8 cellular contexts compared by ENCODE assay signal in the genomic region with DNA sequence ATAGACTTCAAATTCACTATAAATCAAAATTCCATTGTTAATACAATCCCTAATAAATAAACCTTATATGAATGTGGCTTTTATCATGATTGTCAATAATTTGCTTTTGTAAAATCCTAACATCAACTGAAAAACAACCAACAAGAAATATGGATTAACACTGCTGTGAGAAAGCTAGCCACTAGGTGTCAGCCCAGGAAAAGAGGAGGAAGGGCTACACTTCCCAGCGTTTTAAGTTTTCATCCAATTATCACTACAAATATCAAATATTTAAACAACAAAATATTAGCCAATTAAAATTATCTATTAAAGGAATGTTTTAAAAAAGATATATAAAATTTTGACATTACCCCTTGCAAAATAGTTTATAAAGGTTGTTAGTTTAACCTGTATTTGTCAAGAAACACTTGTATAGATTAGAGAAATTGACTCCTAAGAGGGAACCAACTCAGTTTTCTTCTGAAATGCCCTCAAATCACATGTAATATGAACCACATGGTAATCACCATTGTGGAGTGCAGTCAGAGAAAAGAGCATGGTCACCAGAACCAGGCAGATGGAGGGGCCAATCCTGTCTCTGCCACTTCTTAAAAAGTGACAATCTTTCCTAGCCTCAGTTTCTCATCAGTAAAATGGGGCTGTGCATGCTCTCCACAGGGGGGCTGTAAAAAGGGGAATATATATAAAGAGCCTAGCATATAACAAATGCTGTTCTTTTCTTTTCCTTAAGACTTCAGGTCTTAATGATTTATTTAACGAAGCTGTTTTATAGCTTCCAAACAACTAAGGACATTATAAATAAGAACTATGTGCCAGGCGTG.
DNase-seq lines count a peak whose midpoint lies in the region; ATAC-seq and TF ChIP-seq lines count a peak whose summit lies in the region.

No MANE protein-coding gene starts in this region.

- no peak overlapping the region for H3K27ac ChIP-seq in right lobe of liver

- no peaks in the 10 kb centered on the region for H3K36me3 Mint-ChIP-seq in activated CD8-positive, alpha-beta memory T cell treated with anti-CD3 and anti-CD28 coated beads, Interleukin-2, amount 10 ng/mL, durations not matched to agents 7 days and 5 days

- CTCF ChIA-PET in activated CD8-positive, alpha-beta memory T cell treated with anti-CD3 and anti-CD28 coated beads, Interleukin-2, amount 10 ng/mL, durations not matched to agents 7 days and 5 days (lab: Charles Lee), result interaction anchor here (1.0 to 5.6 kb wide), 4 partner anchors 10 to 496 kb away, joined by 3 to 56 read pairs (median 5); no protein-coding TSS in a partner anchor

- intact Hi-C loops in right lobe of liver (cut with DNase I), result loop anchor here in 1 of 2 donors (10.0 kb wide), 1 partner anchor 501 kb away; no protein-coding TSS in a partner anchor

- DNase-seq in BE2C, result peak; percentile 46
- peak; percentile 59 for DNase-seq in GM13976 (ENCODE audit: low spot score)
- peak; percentile 43 for DNase-seq in NCI-H748 (lab: John Stamatoyannopoulos, UW; ENCODE audit: unreplicated experiment)
- DNase-seq in cerebellar cortex (ENCODE audit: low spot score), result peak; percentile 57
- DNase-seq in right lobe of liver, result no peak
- no peak for DNase-seq in activated CD8-positive, alpha-beta memory T cell treated with anti-CD3 and anti-CD28 coated beads, Interleukin-2, amount 10 ng/mL, durations not matched to agents 7 days and 5 days
- no peak for DNase-seq in islet precursor cell

- H3K36me3 ChIP-seq in BE2C (no peaks in the 10 kb centered on the region), right lobe of liver (no peaks in the 10 kb centered on the region)

- no peaks in the 10 kb centered on the region for H3K4me1 Mint-ChIP-seq in activated CD8-positive, alpha-beta memory T cell treated with anti-CD3 and anti-CD28 coated beads, Interleukin-2, amount 10 ng/mL, durations not matched to agents 7 days and 5 days

- no peaks in the 10 kb centered on the region for H3K27me3 Mint-ChIP-seq in activated CD8-positive, alpha-beta memory T cell treated with anti-CD3 and anti-CD28 coated beads, Interleukin-2, amount 10 ng/mL, durations not matched to agents 7 days and 5 days

- H3K4me3 ChIP-seq in BE2C (ENCODE audit: low read depth, low read length) (no peak overlapping the region), right lobe of liver (no peak overlapping the region)

- no peak for TF ChIP-seq POLR2A in right lobe of liver (IDR thresholded peaks at IDR 0.05)

- H3K27ac Mint-ChIP-seq in activated CD8-positive, alpha-beta memory T cell treated with anti-CD3 and anti-CD28 coated beads, Interleukin-2, amount 10 ng/mL, durations not matched to agents 7 days and 5 days, result no peak overlapping the region

- no peaks in the 10 kb centered on the region for H3K9me3 Mint-ChIP-seq in activated CD8-positive, alpha-beta memory T cell treated with anti-CD3 and anti-CD28 coated beads, Interleukin-2, amount 10 ng/mL, durations not matched to agents 7 days and 5 days (ENCODE audit: low read depth)

- WGBS in right lobe of liver (ENCODE audit: insufficient coverage, low coverage, low lambda C conversion rate, missing lambda C conversion rate), result 53% methylated on average over 3 of the region's 3 CpGs

- H3K4me1 ChIP-seq in BE2C (no peaks in the 10 kb centered on the region), right lobe of liver (peaks cover 0 to 10% (median 0%) of the 10 kb centered on the region in 4 donors)

- H3K9me3 ChIP-seq in BE2C (no peaks in the 10 kb centered on the region), right lobe of liver (no peaks in the 10 kb centered on the region)

- TF ChIP-seq CTCF in BE2C (IDR thresholded peaks at IDR 0.05; ENCODE audit: low read depth, low read length), result peak; percentile 96
- TF ChIP-seq CTCF in GM13976 (IDR thresholded peaks at IDR 0.05; ENCODE audit: borderline replicate concordance, control extremely low read depth, extremely low read depth, insufficient read depth, missing control alignments), result peak; percentile 63
- peak; percentile 76 to 88 (median 80) for TF ChIP-seq CTCF in right lobe of liver (IDR thresholded peaks at IDR 0.05)

- ATAC-seq in right lobe of liver (peak; percentile 46 to 65 (median 58)), GM18520 (IDR thresholded peaks at IDR 0.05; ENCODE audit: unreplicated experiment) (no peak)
- no peak for ATAC-seq in activated CD8-positive, alpha-beta memory T cell treated with anti-CD3 and anti-CD28 coated beads, Interleukin-2, amount 10 ng/mL, durations not matched to agents 7 days and 5 days

- in situ Hi-C loops in GM13976 (cut with MboI; ENCODE audit: low sequenced_read_pairs, unreplicated experiment), result loop anchor here (25.0 kb wide), 1 partner anchor 468 kb away; a partner anchor contains a TSS

- no peaks in the 10 kb centered on the region for H3K27me3 ChIP-seq in BE2C
- H3K27me3 ChIP-seq in right lobe of liver, result no peaks in the 10 kb centered on the region

- H3K4me3 Mint-ChIP-seq in activated CD8-positive, alpha-beta memory T cell treated with anti-CD3 and anti-CD28 coated beads, Interleukin-2, amount 10 ng/mL, durations not matched to agents 7 days and 5 days, result no peak overlapping the region

Comparison
In these comparisons a context has a peak if more than half of its experiments do, and no peak if none do; other contexts are left out.
1. DNase-seq: peak in BE2C (single experiment), GM13976 (single experiment), NCI-H748 (single experiment) and cerebellar cortex (single experiment); none in right lobe of liver (0 of 3), activated CD8-positive, alpha-beta memory T cell treated with anti-CD3 and anti-CD28 coated beads, Interleukin-2, amount 10 ng/mL, durations not matched to agents 7 days and 5 days (single experiment) and islet precursor cell (single experiment).
2. ATAC-seq: peak in right lobe of liver (4 of 4); none in GM18520 (single experiment) and activated CD8-positive, alpha-beta memory T cell treated with anti-CD3 and anti-CD28 coated beads, Interleukin-2, amount 10 ng/mL, durations not matched to agents 7 days and 5 days (single experiment).
3. Peak in every context shown above with its lines, with median percentiles within 50 percentile points of each other: CTCF ChIP-seq.